ENCODE assay signal across 16 cellular contexts in the genomic region with DNA sequence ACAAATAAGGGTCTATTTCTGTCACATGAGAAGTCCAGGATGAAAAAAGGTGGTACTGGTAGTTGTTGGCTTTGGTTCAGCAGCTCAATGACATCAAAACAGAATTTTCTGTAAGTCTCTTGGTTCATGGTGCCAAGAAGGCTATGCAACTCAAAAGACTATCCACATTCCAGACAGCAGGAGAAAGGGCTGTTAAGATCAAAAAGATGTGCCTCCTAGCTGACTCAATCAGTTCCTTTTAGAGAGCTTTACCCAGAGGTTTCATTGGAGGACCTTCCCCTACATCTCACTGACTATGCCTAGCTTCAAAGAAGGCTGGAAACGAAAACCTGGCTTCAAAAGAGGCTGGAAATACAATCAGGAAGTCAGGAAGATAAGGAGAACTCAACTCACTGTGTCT.
"Had no signal": no experiment of that assay in that cellular context is flagged by ENCODE, and none has a peak within 500 bp of the region (broad histone marks: within the 10 kb centered on the region; RNA-seq: fewer than 3 reads in every experiment).

No MANE protein-coding gene starts in this region.

- H3K27me3 ChIP-seq: neutrophil, pancreas, right atrium auricular region, thyroid gland had no signal

- H3K9me3 ChIP-seq: neutrophil, pancreas, psoas muscle, right atrium auricular region, thyroid gland had no signal

- H3K27ac ChIP-seq: neutrophil, pancreas, psoas muscle, right atrium auricular region, thyroid gland had no signal

- H3K4me3 ChIP-seq: pancreas, psoas muscle, right atrium auricular region, thyroid gland had no signal

- DNase-seq: activated CD4-positive, alpha-beta memory T cell treated with anti-CD3 and anti-CD28 coated beads, Interleukin-2, amount 10 ng/mL, durations not matched to agents 7 days and 5 days; activated CD4-positive, alpha-beta T cell treated with anti-CD3 and anti-CD28 coated beads, Interleukin-2, amount 10 ng/mL, durations not matched to agents 24 days and 14 days; activated effector memory CD4-positive, alpha-beta T cell treated with anti-CD3 and anti-CD28 coated beads, Interleukin-2, amount 50 U/mL, for 16 hours; activated naive CD4-positive, alpha-beta T cell treated with anti-CD3 and anti-CD28 coated beads, Interleukin-2, amount 10 ng/mL, durations not matched to agents 7 days and 5 days; caudate nucleus; effector memory CD4-positive, alpha-beta T cell; glutamatergic neuron; hippocampal formation; left cardiac atrium; pancreas; psoas muscle; stimulated activated CD4-positive, alpha-beta T cell treated with anti-CD3 and anti-CD28 coated beads, Interleukin-4, amount 100 ng/mL, for 4 hours; stimulated activated naive CD8-positive, alpha-beta T cell treated with anti-CD3 and anti-CD28 coated beads, Interleukin-15, Interleukin-2, amounts not matched to agents 100 U/mL and 50 U/mL, for 24 hours; thyroid gland had no signal

- ATAC-seq: left cardiac atrium; pancreas; psoas muscle; stimulated activated naive CD8-positive, alpha-beta T cell treated with anti-CD3 and anti-CD28 coated beads, Interleukin-15, Interleukin-2, amounts not matched to agents 100 U/mL and 50 U/mL, for 24 hours had no signal

- H3K36me3 ChIP-seq: right atrium auricular region, thyroid gland had no signal
